ENCODE assay signal across 1 cellular context in the genomic region with DNA sequence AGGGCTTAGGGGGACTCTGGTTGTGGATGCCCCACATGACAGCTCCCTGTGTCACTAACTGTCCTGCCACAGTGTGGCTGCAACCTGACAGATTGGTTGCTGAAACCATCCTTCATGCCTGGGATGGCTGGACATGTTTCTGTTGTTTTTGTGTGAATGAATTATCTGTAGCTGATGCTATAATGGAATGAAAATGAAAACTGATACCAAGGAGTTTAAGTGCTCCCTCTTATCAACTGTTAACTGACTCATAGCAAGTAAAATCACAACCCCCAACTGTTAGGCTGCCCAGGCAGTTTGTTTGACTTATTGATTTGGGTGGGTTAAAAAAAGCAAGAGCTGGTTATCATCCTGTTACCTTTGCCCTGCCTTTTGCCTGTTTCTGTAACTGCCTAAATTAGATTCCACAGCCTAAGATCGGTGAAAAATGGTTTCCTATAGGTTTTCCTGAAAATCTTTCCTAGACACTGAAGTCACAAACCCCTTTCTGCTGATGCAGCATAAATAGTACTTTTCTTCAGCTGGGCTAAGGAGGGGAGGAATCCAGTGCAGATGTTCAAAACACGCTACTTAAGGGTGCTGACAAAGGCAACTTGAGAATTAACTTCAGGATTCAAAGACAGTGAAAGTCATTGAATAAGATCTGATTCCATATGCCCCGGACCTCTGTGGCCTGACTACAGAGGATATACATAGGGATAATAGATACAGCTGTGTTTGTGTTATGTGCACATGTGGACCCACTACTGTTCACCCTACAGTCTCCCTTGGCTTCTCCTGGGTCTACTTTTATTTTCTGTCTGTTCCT.
TF ChIP-seq lines count a peak whose summit lies in the region.

No MANE protein-coding gene starts in this region.

TF ChIP-seq in HepG2, 621 proteins besides CTCF, POLR2A, EP300 and RAD21 (continued from another document and continues in another):
- TF ChIP-seq, protein P1, sequence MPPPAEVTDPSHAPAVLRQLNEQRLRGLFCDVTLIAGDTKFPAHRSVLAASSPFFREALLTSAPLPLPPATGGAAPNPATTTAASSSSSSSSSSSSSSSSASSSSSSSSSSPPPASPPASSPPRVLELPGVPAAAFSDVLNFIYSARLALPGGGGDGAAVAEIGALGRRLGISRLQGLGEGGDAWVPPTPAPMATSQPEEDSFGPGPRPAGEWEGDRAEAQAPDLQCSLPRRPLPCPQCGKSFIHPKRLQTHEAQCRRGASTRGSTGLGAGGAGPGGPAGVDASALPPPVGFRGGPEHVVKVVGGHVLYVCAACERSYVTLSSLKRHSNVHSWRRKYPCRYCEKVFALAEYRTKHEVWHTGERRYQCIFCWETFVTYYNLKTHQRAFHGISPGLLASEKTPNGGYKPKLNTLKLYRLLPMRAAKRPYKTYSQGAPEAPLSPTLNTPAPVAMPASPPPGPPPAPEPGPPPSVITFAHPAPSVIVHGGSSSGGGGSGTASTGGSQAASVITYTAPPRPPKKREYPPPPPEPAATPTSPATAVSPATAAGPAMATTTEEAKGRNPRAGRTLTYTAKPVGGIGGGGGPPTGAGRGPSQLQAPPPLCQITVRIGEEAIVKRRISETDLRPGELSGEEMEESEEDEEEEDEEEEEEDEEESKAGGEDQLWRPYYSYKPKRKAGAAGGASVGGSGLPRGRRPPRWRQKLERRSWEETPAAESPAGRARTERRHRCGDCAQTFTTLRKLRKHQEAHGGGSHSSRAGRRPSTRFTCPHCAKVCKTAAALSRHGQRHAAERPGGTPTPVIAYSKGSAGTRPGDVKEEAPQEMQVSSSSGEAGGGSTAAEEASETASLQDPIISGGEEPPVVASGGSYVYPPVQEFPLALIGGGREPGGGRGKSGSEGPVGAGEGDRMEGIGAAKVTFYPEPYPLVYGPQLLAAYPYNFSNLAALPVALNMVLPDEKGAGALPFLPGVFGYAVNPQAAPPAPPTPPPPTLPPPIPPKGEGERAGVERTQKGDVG (CRISPR knock-in tag; IDR thresholded peaks at IDR 0.05; ENCODE audit: borderline replicate concordance) = no peak
- no peak for TF ChIP-seq ZNF383 (CRISPR knock-in tag; IDR thresholded peaks at IDR 0.05; ENCODE audit: borderline replicate concordance)
- no peak for TF ChIP-seq ZSCAN22 (CRISPR knock-in tag; IDR thresholded peaks at IDR 0.05)
- no peak for TF ChIP-seq ZNF256 (CRISPR knock-in tag; conservative IDR thresholded peaks at IDR 0.05)
- TF ChIP-seq ZNF839 (CRISPR knock-in tag; IDR thresholded peaks at IDR 0.05; ENCODE audit: borderline replicate concordance) = no peak
- no peak for TF ChIP-seq ZNF678 (CRISPR knock-in tag; IDR thresholded peaks at IDR 0.05)
- TF ChIP-seq, protein P2, sequence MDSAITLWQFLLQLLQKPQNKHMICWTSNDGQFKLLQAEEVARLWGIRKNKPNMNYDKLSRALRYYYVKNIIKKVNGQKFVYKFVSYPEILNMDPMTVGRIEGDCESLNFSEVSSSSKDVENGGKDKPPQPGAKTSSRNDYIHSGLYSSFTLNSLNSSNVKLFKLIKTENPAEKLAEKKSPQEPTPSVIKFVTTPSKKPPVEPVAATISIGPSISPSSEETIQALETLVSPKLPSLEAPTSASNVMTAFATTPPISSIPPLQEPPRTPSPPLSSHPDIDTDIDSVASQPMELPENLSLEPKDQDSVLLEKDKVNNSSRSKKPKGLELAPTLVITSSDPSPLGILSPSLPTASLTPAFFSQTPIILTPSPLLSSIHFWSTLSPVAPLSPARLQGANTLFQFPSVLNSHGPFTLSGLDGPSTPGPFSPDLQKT (CRISPR knock-in tag; IDR thresholded peaks at IDR 0.05; ENCODE audit: borderline replicate concordance) = no peak
- no peak for TF ChIP-seq REXO4 (CRISPR knock-in tag; IDR thresholded peaks at IDR 0.05; ENCODE audit: borderline replicate concordance)
- no peak for TF ChIP-seq ZSCAN25 (CRISPR knock-in tag; IDR thresholded peaks at IDR 0.05)
- TF ChIP-seq, protein P3, sequence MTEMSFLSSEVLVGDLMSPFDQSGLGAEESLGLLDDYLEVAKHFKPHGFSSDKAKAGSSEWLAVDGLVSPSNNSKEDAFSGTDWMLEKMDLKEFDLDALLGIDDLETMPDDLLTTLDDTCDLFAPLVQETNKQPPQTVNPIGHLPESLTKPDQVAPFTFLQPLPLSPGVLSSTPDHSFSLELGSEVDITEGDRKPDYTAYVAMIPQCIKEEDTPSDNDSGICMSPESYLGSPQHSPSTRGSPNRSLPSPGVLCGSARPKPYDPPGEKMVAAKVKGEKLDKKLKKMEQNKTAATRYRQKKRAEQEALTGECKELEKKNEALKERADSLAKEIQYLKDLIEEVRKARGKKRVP (CRISPR knock-in tag; IDR thresholded peaks at IDR 0.05) = peak in 1 of 2 experiments; percentile 24; a peak in 1 of 4 replicates
- peak; percentile 73; the same call in 1 of the 2 replicates for TF ChIP-seq HMG20A (CRISPR knock-in tag; IDR thresholded peaks at IDR 0.05; ENCODE audit: borderline replicate concordance)
- 0 out of 2 replicates have a peak, but pooled peaks have one; percentile 49 for TF ChIP-seq GATAD1 (CRISPR knock-in tag; IDR thresholded peaks at IDR 0.05)
- TF ChIP-seq CC2D1A (CRISPR knock-in tag; IDR thresholded peaks at IDR 0.05) = no peak
- TF ChIP-seq, protein P4, sequence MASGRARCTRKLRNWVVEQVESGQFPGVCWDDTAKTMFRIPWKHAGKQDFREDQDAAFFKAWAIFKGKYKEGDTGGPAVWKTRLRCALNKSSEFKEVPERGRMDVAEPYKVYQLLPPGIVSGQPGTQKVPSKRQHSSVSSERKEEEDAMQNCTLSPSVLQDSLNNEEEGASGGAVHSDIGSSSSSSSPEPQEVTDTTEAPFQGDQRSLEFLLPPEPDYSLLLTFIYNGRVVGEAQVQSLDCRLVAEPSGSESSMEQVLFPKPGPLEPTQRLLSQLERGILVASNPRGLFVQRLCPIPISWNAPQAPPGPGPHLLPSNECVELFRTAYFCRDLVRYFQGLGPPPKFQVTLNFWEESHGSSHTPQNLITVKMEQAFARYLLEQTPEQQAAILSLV (CRISPR knock-in tag; IDR thresholded peaks at IDR 0.05; ENCODE audit: borderline replicate concordance) = no peak
- TF ChIP-seq, protein P5, sequence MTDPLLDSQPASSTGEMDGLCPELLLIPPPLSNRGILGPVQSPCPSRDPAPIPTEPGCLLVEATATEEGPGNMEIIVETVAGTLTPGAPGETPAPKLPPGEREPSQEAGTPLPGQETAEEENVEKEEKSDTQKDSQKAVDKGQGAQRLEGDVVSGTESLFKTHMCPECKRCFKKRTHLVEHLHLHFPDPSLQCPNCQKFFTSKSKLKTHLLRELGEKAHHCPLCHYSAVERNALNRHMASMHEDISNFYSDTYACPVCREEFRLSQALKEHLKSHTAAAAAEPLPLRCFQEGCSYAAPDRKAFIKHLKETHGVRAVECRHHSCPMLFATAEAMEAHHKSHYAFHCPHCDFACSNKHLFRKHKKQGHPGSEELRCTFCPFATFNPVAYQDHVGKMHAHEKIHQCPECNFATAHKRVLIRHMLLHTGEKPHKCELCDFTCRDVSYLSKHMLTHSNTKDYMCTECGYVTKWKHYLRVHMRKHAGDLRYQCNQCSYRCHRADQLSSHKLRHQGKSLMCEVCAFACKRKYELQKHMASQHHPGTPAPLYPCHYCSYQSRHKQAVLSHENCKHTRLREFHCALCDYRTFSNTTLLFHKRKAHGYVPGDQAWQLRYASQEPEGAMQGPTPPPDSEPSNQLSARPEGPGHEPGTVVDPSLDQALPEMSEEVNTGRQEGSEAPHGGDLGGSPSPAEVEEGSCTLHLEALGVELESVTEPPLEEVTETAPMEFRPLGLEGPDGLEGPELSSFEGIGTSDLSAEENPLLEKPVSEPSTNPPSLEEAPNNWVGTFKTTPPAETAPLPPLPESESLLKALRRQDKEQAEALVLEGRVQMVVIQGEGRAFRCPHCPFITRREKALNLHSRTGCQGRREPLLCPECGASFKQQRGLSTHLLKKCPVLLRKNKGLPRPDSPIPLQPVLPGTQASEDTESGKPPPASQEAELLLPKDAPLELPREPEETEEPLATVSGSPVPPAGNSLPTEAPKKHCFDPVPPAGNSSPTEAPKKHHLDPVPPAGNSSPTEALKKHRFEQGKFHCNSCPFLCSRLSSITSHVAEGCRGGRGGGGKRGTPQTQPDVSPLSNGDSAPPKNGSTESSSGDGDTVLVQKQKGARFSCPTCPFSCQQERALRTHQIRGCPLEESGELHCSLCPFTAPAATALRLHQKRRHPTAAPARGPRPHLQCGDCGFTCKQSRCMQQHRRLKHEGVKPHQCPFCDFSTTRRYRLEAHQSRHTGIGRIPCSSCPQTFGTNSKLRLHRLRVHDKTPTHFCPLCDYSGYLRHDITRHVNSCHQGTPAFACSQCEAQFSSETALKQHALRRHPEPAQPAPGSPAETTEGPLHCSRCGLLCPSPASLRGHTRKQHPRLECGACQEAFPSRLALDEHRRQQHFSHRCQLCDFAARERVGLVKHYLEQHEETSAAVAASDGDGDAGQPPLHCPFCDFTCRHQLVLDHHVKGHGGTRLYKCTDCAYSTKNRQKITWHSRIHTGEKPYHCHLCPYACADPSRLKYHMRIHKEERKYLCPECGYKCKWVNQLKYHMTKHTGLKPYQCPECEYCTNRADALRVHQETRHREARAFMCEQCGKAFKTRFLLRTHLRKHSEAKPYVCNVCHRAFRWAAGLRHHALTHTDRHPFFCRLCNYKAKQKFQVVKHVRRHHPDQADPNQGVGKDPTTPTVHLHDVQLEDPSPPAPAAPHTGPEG (CRISPR knock-in tag; IDR thresholded peaks at IDR 0.05) = no peak
- peak; percentile 82; the same call in 1 of the 2 replicates for TF ChIP-seq ZBTB20 (CRISPR knock-in tag; IDR thresholded peaks at IDR 0.05; ENCODE audit: borderline replicate concordance, low read depth)
- no peak for TF ChIP-seq SMARCC2 (IDR thresholded peaks at IDR 0.05)
- no peak for TF ChIP-seq KDM5B (CRISPR knock-in tag; IDR thresholded peaks at IDR 0.05; ENCODE audit: borderline replicate concordance)
- TF ChIP-seq ZNF30 (CRISPR knock-in tag; IDR thresholded peaks at IDR 0.05) = no peak
- TF ChIP-seq KAT7 (CRISPR knock-in tag; IDR thresholded peaks at IDR 0.05; ENCODE audit: borderline replicate concordance) = no peak
- TF ChIP-seq ZSCAN12 (CRISPR knock-in tag; IDR thresholded peaks at IDR 0.05) = no peak
- no peak for TF ChIP-seq ZNF432 (CRISPR knock-in tag; IDR thresholded peaks at IDR 0.05; ENCODE audit: borderline replicate concordance)
- TF ChIP-seq ZNF510 (CRISPR knock-in tag; IDR thresholded peaks at IDR 0.05; ENCODE audit: low read depth) = no peak
- TF ChIP-seq, protein P6, sequence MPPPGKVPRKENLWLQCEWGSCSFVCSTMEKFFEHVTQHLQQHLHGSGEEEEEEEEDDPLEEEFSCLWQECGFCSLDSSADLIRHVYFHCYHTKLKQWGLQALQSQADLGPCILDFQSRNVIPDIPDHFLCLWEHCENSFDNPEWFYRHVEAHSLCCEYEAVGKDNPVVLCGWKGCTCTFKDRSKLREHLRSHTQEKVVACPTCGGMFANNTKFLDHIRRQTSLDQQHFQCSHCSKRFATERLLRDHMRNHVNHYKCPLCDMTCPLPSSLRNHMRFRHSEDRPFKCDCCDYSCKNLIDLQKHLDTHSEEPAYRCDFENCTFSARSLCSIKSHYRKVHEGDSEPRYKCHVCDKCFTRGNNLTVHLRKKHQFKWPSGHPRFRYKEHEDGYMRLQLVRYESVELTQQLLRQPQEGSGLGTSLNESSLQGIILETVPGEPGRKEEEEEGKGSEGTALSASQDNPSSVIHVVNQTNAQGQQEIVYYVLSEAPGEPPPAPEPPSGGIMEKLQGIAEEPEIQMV (CRISPR knock-in tag; IDR thresholded peaks at IDR 0.05; ENCODE audit: low read depth) = no peak
- TF ChIP-seq, protein P7, sequence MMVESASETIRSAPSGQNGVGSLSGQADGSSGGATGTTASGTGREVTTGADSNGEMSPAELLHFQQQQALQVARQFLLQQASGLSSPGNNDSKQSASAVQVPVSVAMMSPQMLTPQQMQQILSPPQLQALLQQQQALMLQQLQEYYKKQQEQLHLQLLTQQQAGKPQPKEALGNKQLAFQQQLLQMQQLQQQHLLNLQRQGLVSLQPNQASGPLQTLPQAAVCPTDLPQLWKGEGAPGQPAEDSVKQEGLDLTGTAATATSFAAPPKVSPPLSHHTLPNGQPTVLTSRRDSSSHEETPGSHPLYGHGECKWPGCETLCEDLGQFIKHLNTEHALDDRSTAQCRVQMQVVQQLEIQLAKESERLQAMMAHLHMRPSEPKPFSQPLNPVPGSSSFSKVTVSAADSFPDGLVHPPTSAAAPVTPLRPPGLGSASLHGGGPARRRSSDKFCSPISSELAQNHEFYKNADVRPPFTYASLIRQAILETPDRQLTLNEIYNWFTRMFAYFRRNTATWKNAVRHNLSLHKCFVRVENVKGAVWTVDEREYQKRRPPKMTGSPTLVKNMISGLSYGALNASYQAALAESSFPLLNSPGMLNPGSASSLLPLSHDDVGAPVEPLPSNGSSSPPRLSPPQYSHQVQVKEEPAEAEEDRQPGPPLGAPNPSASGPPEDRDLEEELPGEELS (CRISPR knock-in tag; IDR thresholded peaks at IDR 0.05) = peak; percentile 96
- TF ChIP-seq ZNF207 (IDR thresholded peaks at IDR 0.05; ENCODE audit: borderline replicate concordance) = no peak
- peak; percentile 52 for TF ChIP-seq TEAD3 (CRISPR knock-in tag; optimal IDR thresholded peaks at IDR 0.05; ENCODE audit: borderline replicate concordance)
- no peak for TF ChIP-seq RAD51 (IDR thresholded peaks at IDR 0.05; ENCODE audit: borderline replicate concordance)
- no peak for TF ChIP-seq ZKSCAN1 (IDR thresholded peaks at IDR 0.05; ENCODE audit: low read length)
- TF ChIP-seq ZNF446 (CRISPR knock-in tag; IDR thresholded peaks at IDR 0.05) = no peak
- no peak for TF ChIP-seq HNRNPLL (IDR thresholded peaks at IDR 0.05; ENCODE audit: low read depth, low read length, poor library complexity, severe bottlenecking)
- no peak for TF ChIP-seq ZBTB7A (CRISPR knock-in tag; IDR thresholded peaks at IDR 0.05)
- TF ChIP-seq HNF4G (IDR thresholded peaks at IDR 0.05; ENCODE audit: borderline replicate concordance, low read depth, low read length) = peak; percentile 90
- TF ChIP-seq HNF4G (CRISPR knock-in tag; IDR thresholded peaks at IDR 0.05; ENCODE audit: borderline replicate concordance, low read depth) = peak; percentile 61; the same call in 1 of the 2 replicates
- TF ChIP-seq, protein P8, sequence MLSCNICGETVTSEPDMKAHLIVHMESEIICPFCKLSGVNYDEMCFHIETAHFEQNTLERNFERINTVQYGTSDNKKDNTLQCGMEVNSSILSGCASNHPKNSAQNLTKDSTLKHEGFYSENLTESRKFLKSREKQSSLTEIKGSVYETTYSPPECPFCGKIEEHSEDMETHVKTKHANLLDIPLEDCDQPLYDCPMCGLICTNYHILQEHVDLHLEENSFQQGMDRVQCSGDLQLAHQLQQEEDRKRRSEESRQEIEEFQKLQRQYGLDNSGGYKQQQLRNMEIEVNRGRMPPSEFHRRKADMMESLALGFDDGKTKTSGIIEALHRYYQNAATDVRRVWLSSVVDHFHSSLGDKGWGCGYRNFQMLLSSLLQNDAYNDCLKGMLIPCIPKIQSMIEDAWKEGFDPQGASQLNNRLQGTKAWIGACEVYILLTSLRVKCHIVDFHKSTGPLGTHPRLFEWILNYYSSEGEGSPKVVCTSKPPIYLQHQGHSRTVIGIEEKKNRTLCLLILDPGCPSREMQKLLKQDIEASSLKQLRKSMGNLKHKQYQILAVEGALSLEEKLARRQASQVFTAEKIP (CRISPR knock-in tag; IDR thresholded peaks at IDR 0.05; ENCODE audit: borderline replicate concordance) = no peak
- TF ChIP-seq NFKB2 (CRISPR knock-in tag; IDR thresholded peaks at IDR 0.05; ENCODE audit: borderline replicate concordance) = no peak
- no peak for TF ChIP-seq HOXA5 (CRISPR knock-in tag; IDR thresholded peaks at IDR 0.05)
- no peak for TF ChIP-seq SNRNP70 (IDR thresholded peaks at IDR 0.05; ENCODE audit: low read depth, low read length)
- no peak; the same call in 1 of the 2 replicates for TF ChIP-seq SAFB2 (CRISPR knock-in tag; IDR thresholded peaks at IDR 0.05; ENCODE audit: borderline replicate concordance, low read depth)
